In genomic region chr14:61535032-61535431, GRCh38 we compare ENCODE assay signal across 16 cellular contexts.
A peak's percentile ranks its signal among the peaks of the same experiment; 100 is the strongest.
DNase-seq lines count a peak whose midpoint lies in the region; ATAC-seq, FAIRE-seq and TF ChIP-seq lines count a peak whose summit lies in the region.
"Had no signal": no experiment of that assay in that cellular context is flagged by ENCODE, and none has a peak within 500 bp of the region (broad histone marks: within the 10 kb centered on the region; RNA-seq: fewer than 3 reads in every experiment).

No MANE protein-coding gene starts in this region.

- BruUV-seq in HepG2 (replicated peaks; lab: Mats Ljungman, UMichigan): no TSS peak

- peaks cover 37% of the 10 kb centered on the region for H3K4me1 Mint-ChIP-seq in T-helper 17 cell
- peaks cover 81 to 100% of the 10 kb centered on the region in 2 donors for H3K4me1 Mint-ChIP-seq in immature natural killer cell

- FAIRE-seq in HepG2 (lab: Jason Lieb, UNC): no peak
- FAIRE-seq: bronchial epithelial cell, frontal cortex, small intestine, TTC549 had no signal

- H3K36me3 ChIP-seq in HepG2 (replicated peaks in 1 of 2; ENCODE audit: control insufficient read depth in 1 of 2, insufficient read depth in 2 of 2, low read length in 2 of 2) (no peaks in the 10 kb centered on the region), right lobe of liver (no peaks in the 10 kb centered on the region)

- TF ChIP-seq POLR2A in HepG2 (IDR thresholded peaks at IDR 0.05; ENCODE audit: insufficient read depth in 1 of 2, low read depth in 2 of 2, low read length in 2 of 2) (no peak), right lobe of liver (IDR thresholded peaks at IDR 0.05) (no peak)

- no peaks in the 10 kb centered on the region for H3K27me3 Mint-ChIP-seq in T-helper 17 cell
- H3K27me3 Mint-ChIP-seq in immature natural killer cell (ENCODE audit: low read depth in 3 of 3): peaks cover 3 to 45% (median 30%) of the 10 kb centered on the region in 3 donors

- H2AFZ ChIP-seq in HepG2 (ENCODE audit: low read length): no peak overlapping the region

- H3K9me3 ChIP-seq in HepG2 (ENCODE audit: low read length) (no peaks in the 10 kb centered on the region), right lobe of liver (no peaks in the 10 kb centered on the region), T-helper 17 cell (ENCODE audit: control insufficient read depth, low read length, poor library complexity, severe bottlenecking) (no peaks in the 10 kb centered on the region)

- H3K4me2 ChIP-seq in HepG2 (ENCODE audit: low read depth, low read length): no peak overlapping the region

- H3K36me3 Mint-ChIP-seq in T-helper 17 cell (ENCODE audit: low read depth) (peaks cover 7% of the 10 kb centered on the region), immature natural killer cell (peaks cover 5 to 49% (median 30%) of the 10 kb centered on the region in 3 donors)

- ATAC-seq in HepG2: no peak
- no peak for ATAC-seq in right lobe of liver
- no peak for ATAC-seq in T-helper 17 cell
- no peak for ATAC-seq in HG03045 (IDR thresholded peaks at IDR 0.05; ENCODE audit: unreplicated experiment)
- no peak for ATAC-seq in HG03442 (IDR thresholded peaks at IDR 0.05; ENCODE audit: unreplicated experiment)
- ATAC-seq in GM21529 (IDR thresholded peaks at IDR 0.05; ENCODE audit: unreplicated experiment): no peak

- H3K4me1 ChIP-seq in HepG2 (ENCODE audit: insufficient read depth, low read length) (peaks cover 71% of the 10 kb centered on the region), right lobe of liver (peaks cover 0 to 29% (median 11%) of the 10 kb centered on the region in 4 donors)

- intact Hi-C loops in HepG2 (cut with micrococcal nuclease; ENCODE audit: unreplicated experiment): loop anchor here (10.0 kb wide), 1 partner anchor 300 kb away; no protein-coding TSS in a partner anchor
- intact Hi-C loops in right lobe of liver (cut with DNase I): no loop called here

- H3K4me3 Mint-ChIP-seq in T-helper 17 cell (peak overlapping the region; percentile 31), immature natural killer cell (no peak overlapping the region)

- 73% methylated on average over 1 of the region's 1 CpG for WGBS in HepG2 (ENCODE audit: low lambda C conversion rate)
- 71% methylated on average over 1 of the region's 1 CpG for WGBS in right lobe of liver (ENCODE audit: insufficient coverage, low coverage, low lambda C conversion rate, missing lambda C conversion rate)

- H3K4me3 ChIP-seq in HepG2 (replicated peaks in 1 of 3; ENCODE audit: insufficient read depth in 1 of 3, low read depth in 2 of 3, low read length in 3 of 3) (no peak overlapping the region), right lobe of liver (no peak overlapping the region)

- H3K27ac Mint-ChIP-seq in T-helper 17 cell (peak overlapping the region; percentile 84), immature natural killer cell (peak overlapping the region; percentile 79 to 90 (median 86))

- TF ChIP-seq EP300 in HepG2 (IDR thresholded peaks at IDR 0.05; ENCODE audit: low read depth in 2 of 2, low read length in 2 of 2): no peak
- no peak for TF ChIP-seq EP300 in HepG2 (CRISPR knock-in tag; IDR thresholded peaks at IDR 0.05; ENCODE audit: borderline replicate concordance)

- H3K27ac ChIP-seq in HepG2 (ENCODE audit: extremely low read length, insufficient read depth, low read length) (no peak overlapping the region), right lobe of liver (no peak overlapping the region)

- H4K20me1 ChIP-seq in HepG2 (ENCODE audit: insufficient read depth, low read length): no peaks in the 10 kb centered on the region

- TF ChIP-seq RAD21 in HepG2 (CRISPR knock-in tag; IDR thresholded peaks at IDR 0.05): no peak

- no peaks in the 10 kb centered on the region for H3K27me3 ChIP-seq in HepG2 (ENCODE audit: control insufficient read depth in 1 of 2, insufficient read depth in 2 of 2, low read length in 2 of 2)
- no peaks in the 10 kb centered on the region for H3K27me3 ChIP-seq in right lobe of liver

- no peaks in the 10 kb centered on the region for H3K9me3 Mint-ChIP-seq in immature natural killer cell

- H3K79me2 ChIP-seq in HepG2 (ENCODE audit: insufficient read depth, low read length): no peaks in the 10 kb centered on the region

- TF ChIP-seq CTCF in HepG2 (CRISPR knock-in tag; IDR thresholded peaks at IDR 0.05) (no peak), right lobe of liver (IDR thresholded peaks at IDR 0.05) (no peak)

- POLR2A ChIA-PET in HepG2 (lab: Yijun Ruan, JAX): interaction anchor here (5.1 to 5.6 kb wide), 3 partner anchors 9 to 25 kb away, joined by 60 to 146 read pairs (median 99); no protein-coding TSS in a partner anchor

- DNase-seq in HepG2 (ENCODE audit: low spot score) (peak; percentile 56), right lobe of liver (no peak), T-helper 17 cell (no peak), immature natural killer cell (no peak), NCI-H187 (lab: John Stamatoyannopoulos, UW) (no peak)
- DNase-seq: dermis blood vessel endothelial cell; left cardiac atrium; NCI-H2029; stimulated activated CD4-positive, alpha-beta T cell treated with anti-CD3 and anti-CD28 coated beads, Interleukin-4, amount 100 ng/mL, for 1 hour had no signal

- no peak overlapping the region for H3K9ac ChIP-seq in HepG2 (ENCODE audit: insufficient read depth, low read depth, low read length)

- CTCF ChIA-PET in HepG2 (lab: Yijun Ruan, JAX; ENCODE audit: low intra/inter-chr PET ratio, low total read pairs): no interaction called here

- in situ Hi-C loops in HepG2 (cut with HindIII; ENCODE audit: extremely low pct_ligation_motif_present, low pct_unique_long_range_greater_than_20kb): loop anchor here (10.0 kb wide), 1 partner anchor 60 kb away; no protein-coding TSS in a partner anchor

TF ChIP-seq in HepG2, 621 proteins besides CTCF, POLR2A, EP300 and RAD21:
- peak; percentile 13; the same call in 1 of the 2 replicates for TF ChIP-seq BCL6 (CRISPR knock-in tag; IDR thresholded peaks at IDR 0.05)
- no peak for TF ChIP-seq ZNF280B (CRISPR knock-in tag; IDR thresholded peaks at IDR 0.05; ENCODE audit: borderline replicate concordance)
TF ChIP-seq in HepG2: peak in this region for 1.
